23 cellular contexts compared by ENCODE assay signal in the genomic region with DNA sequence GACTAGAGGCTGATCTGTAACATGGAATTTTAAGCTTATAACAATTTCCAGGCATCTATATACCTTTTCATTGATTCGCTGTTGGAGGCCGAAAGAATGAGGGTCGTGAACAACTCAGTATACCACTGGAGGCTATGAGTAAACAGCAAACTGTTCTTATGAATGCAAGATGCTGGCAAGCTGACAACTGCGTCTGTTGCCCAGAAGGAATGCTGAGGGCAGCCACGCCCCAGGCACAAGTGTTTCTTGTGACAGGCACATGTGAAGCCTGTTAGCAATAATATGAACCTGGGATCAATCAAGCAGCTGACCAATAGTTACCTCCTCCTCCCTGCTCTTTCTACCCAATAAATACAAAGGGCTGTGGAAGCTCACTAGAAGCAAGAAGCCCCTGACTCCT. TPM values are rescaled to one million over a fixed set of nuclear protein-coding genes. Genes with fewer than 3 reads are reported as not detected.
DNase-seq lines count a peak whose midpoint lies in the region; ATAC-seq and TF ChIP-seq lines count a peak whose summit lies in the region.
"Had no signal": no experiment of that assay in that cellular context is flagged by ENCODE, and none has a peak within 500 bp of the region (broad histone marks: within the 10 kb centered on the region; RNA-seq: fewer than 3 reads in every experiment).

No MANE protein-coding gene starts in this region.

- no peaks in the 10 kb centered on the region for H3K9me3 ChIP-seq in PC-3 (ENCODE audit: low read length)
- H3K9me3 ChIP-seq in CD8-positive, alpha-beta memory T cell (ENCODE audit: low read length), result no peaks in the 10 kb centered on the region
- H3K9me3 ChIP-seq: gastrocnemius medialis, sigmoid colon had no signal

- H3K4me1 Mint-ChIP-seq in CD8-positive, alpha-beta memory T cell, result no peaks in the 10 kb centered on the region
- H3K4me1 Mint-ChIP-seq: activated B cell treated with CpG ODN at 0.5 μM for 24 hours, brain, nephron progenitor cell had no signal

- no peak overlapping the region for H3K4me2 ChIP-seq in PC-3 (ENCODE audit: low read length)

- H3K36me3 Mint-ChIP-seq in CD8-positive, alpha-beta memory T cell, result peaks cover 8 to 96% (median 38%) of the 10 kb centered on the region in 3 donors

- no peaks in the 10 kb centered on the region for H3K27me3 Mint-ChIP-seq in CD8-positive, alpha-beta memory T cell
- H3K27me3 Mint-ChIP-seq: activated B cell treated with CpG ODN at 0.5 μM for 24 hours; activated CD4-positive, alpha-beta memory T cell treated with anti-CD3 and anti-CD28 coated beads for 36 hours; activated naive CD8-positive, alpha-beta T cell treated with anti-CD3 and anti-CD28 coated beads, Interleukin-2, amount 50 U/mL, for 24 hours had no signal

- no peaks in the 10 kb centered on the region for H4K20me1 ChIP-seq in PC-3 (ENCODE audit: low read length)

- POLR2A ChIA-PET in PC-3 (lab: Charles Lee; ENCODE audit: unreplicated experiment), result no interaction called here
- POLR2A ChIA-PET in CD8-positive, alpha-beta memory T cell (lab: Charles Lee), result no interaction called here

- H3K9me2 ChIP-seq in PC-3 (replicated peaks; ENCODE audit: low read length), result no peaks in the 10 kb centered on the region

- H3K9me3 Mint-ChIP-seq in CD8-positive, alpha-beta memory T cell, result no peaks in the 10 kb centered on the region
- H3K9me3 Mint-ChIP-seq: activated B cell treated with CpG ODN at 0.5 μM for 24 hours; activated CD4-positive, alpha-beta memory T cell treated with anti-CD3 and anti-CD28 coated beads for 36 hours; activated naive CD8-positive, alpha-beta T cell treated with anti-CD3 and anti-CD28 coated beads, Interleukin-2, amount 50 U/mL, for 24 hours; brain; nephron progenitor cell had no signal

- peak; percentile 22; the same call in 1 of the 2 replicates for ATAC-seq in PC-3
- no peak for ATAC-seq in left cardiac atrium
- ATAC-seq: activated naive CD8-positive, alpha-beta T cell treated with anti-CD3 and anti-CD28 coated beads, Interleukin-2, amount 50 U/mL, for 24 hours; gastrocnemius medialis; Right ventricle myocardium inferior had no signal

- no peak for TF ChIP-seq CTCF in PC-3 (conservative IDR thresholded peaks at IDR 0.05; ENCODE audit: low read depth, low read length)

- no peak overlapping the region for H3K4me3 ChIP-seq in PC-3 (ENCODE audit: low read length)
- H3K4me3 ChIP-seq in CD8-positive, alpha-beta memory T cell (ENCODE audit: low read length), result no peak overlapping the region
- H3K4me3 ChIP-seq: gastrocnemius medialis, sigmoid colon had no signal

- no peaks in the 10 kb centered on the region for H3K79me2 ChIP-seq in PC-3 (ENCODE audit: low read length)
- H3K79me2 ChIP-seq: parathyroid adenoma had no signal

- H3K27ac Mint-ChIP-seq in CD8-positive, alpha-beta memory T cell, result peak overlapping the region in 1 of 8 donors; percentile 13
- H3K27ac Mint-ChIP-seq: activated B cell treated with CpG ODN at 0.5 μM for 24 hours; activated CD4-positive, alpha-beta memory T cell treated with anti-CD3 and anti-CD28 coated beads for 36 hours; activated naive CD8-positive, alpha-beta T cell treated with anti-CD3 and anti-CD28 coated beads, Interleukin-2, amount 50 U/mL, for 24 hours; nephron progenitor cell had no signal

- intact Hi-C loops in PC-3 (cut with micrococcal nuclease) (no loop called here), left cardiac atrium (cut with DNase I) (no loop called here)

- no peak overlapping the region for H3K4me3 Mint-ChIP-seq in CD8-positive, alpha-beta memory T cell
- H3K4me3 Mint-ChIP-seq: activated B cell treated with CpG ODN at 0.5 μM for 24 hours; activated CD4-positive, alpha-beta memory T cell treated with anti-CD3 and anti-CD28 coated beads for 36 hours; activated naive CD8-positive, alpha-beta T cell treated with anti-CD3 and anti-CD28 coated beads, Interleukin-2, amount 50 U/mL, for 24 hours; brain; nephron progenitor cell had no signal

- CTCF ChIA-PET in PC-3 (lab: Charles Lee), result interaction anchor here (0.6 kb wide), 1 partner anchor 195 kb away, joined by 3 read pairs; no protein-coding TSS in a partner anchor
- CTCF ChIA-PET in CD8-positive, alpha-beta memory T cell (lab: Charles Lee), result no interaction called here

- H3K27me3 ChIP-seq in PC-3 (ENCODE audit: low read length), result no peaks in the 10 kb centered on the region
- no peaks in the 10 kb centered on the region for H3K27me3 ChIP-seq in CD8-positive, alpha-beta memory T cell (ENCODE audit: insufficient read depth, low read length, poor library complexity, severe bottlenecking)
- H3K27me3 ChIP-seq: gastrocnemius medialis, sigmoid colon had no signal

- H3K9ac ChIP-seq in PC-3 (ENCODE audit: low read length), result no peak overlapping the region
- H3K9ac ChIP-seq: parathyroid adenoma had no signal

- H3K36me3 ChIP-seq in PC-3 (ENCODE audit: low read depth, low read length), result peaks cover 35% of the 10 kb centered on the region
- peaks cover 65% of the 10 kb centered on the region for H3K36me3 ChIP-seq in CD8-positive, alpha-beta memory T cell (ENCODE audit: insufficient read depth, low read length)

- BruUV-seq in PC-3 (replicated peaks; lab: Mats Ljungman, UMichigan), result no TSS peak

- DNase-seq in EH (ENCODE audit: low read depth) (peak; percentile 11), PC-3 (peak; percentile 47), fibroblast of the conjunctiva (ENCODE audit: low read depth) (peak; percentile 24), renal cortical epithelial cell (ENCODE audit: low read depth) (peak; percentile 29), left cardiac atrium (no peak), dermis blood vessel endothelial cell (no peak)
- DNase-seq in CD8-positive, alpha-beta memory T cell, result no peak
- DNase-seq: activated B cell treated with CpG ODN at 0.5 μM for 24 hours; activated CD4-positive, alpha-beta memory T cell treated with anti-CD3 and anti-CD28 coated beads for 36 hours; activated effector memory CD4-positive, alpha-beta T cell treated with anti-CD3 and anti-CD28 coated beads, Interleukin-2, amount 50 U/mL, for 16 hours; activated naive CD8-positive, alpha-beta T cell treated with anti-CD3 and anti-CD28 coated beads, Interleukin-2, amount 50 U/mL, for 24 hours; KBM-7; NCI-H1694; NCI-H748 treated with DMSO at 0.1 percent for 48 hours; nephron progenitor cell; sigmoid colon had no signal

- H3F3A ChIP-seq in PC-3 (ENCODE audit: low read length, unreplicated experiment), result no peaks in the 10 kb centered on the region

- no peak overlapping the region for H2AFZ ChIP-seq in PC-3 (ENCODE audit: low read length)
- H2AFZ ChIP-seq: parathyroid adenoma had no signal

- H3K27ac ChIP-seq in PC-3 (ENCODE audit: low read length), result no peak overlapping the region
- H3K27ac ChIP-seq in CD8-positive, alpha-beta memory T cell (ENCODE audit: low read depth, low read length), result no peak overlapping the region
- H3K27ac ChIP-seq: gastrocnemius medialis, parathyroid adenoma, sigmoid colon had no signal

- no peaks in the 10 kb centered on the region for H3K4me1 ChIP-seq in PC-3 (ENCODE audit: insufficient read depth, low read length)
- no peaks in the 10 kb centered on the region for H3K4me1 ChIP-seq in CD8-positive, alpha-beta memory T cell (ENCODE audit: insufficient read depth, low read length)
- H3K4me1 ChIP-seq: gastrocnemius medialis, parathyroid adenoma, sigmoid colon had no signal

RNA-seq across cellular contexts. Expression of a gene that starts 15.3 kb away (rescaled TPM):
- total RNA-seq in PC-3 (2014; rRNA removed) (136 and 146 TPM in 2 replicates), renal cortical epithelial cell (126 and 182 TPM in 2 replicates), left cardiac atrium (10 to 100 TPM; 40.6 to 50.3 TPM), dermis blood vessel endothelial cell (151 and 175 TPM in 2 replicates)
- 100 to 1,000 TPM in 1 of 2 experiments, 10 to 100 TPM in 1; 97.7 to 104 TPM for total RNA-seq in CD8-positive, alpha-beta memory T cell
- 103 TPM for polyA plus RNA-seq in CD8-positive, alpha-beta memory T cell

RNA-seq across cellular contexts. Expression of a gene that starts 39.1 kb away (rescaled TPM):
- total RNA-seq in PC-3 (2014; rRNA removed) (not detected in 2 replicates), renal cortical epithelial cell (not detected in 2 replicates), left cardiac atrium (not detected), dermis blood vessel endothelial cell (not detected in 2 replicates)
- total RNA-seq in CD8-positive, alpha-beta memory T cell, result not detected
- polyA plus RNA-seq in CD8-positive, alpha-beta memory T cell, result not detected
- total RNA-seq: activated B cell treated with CpG ODN at 0.5 μM for 24 hours; activated CD4-positive, alpha-beta memory T cell treated with anti-CD3 and anti-CD28 coated beads for 36 hours; gastrocnemius medialis; HT1080; kidney epithelial cell; OCI-LY7; Right ventricle myocardium inferior; sigmoid colon had no signal
- polyA plus RNA-seq: sigmoid colon had no signal

Comparison
In these comparisons a context has a peak if more than half of its experiments do, and no peak if none do; other contexts are left out.
1. DNase-seq: peak in EH (single experiment), PC-3 (single experiment), fibroblast of the conjunctiva (single experiment) and renal cortical epithelial cell (single experiment); none in left cardiac atrium (single experiment), CD8-positive, alpha-beta memory T cell (0 of 5) and dermis blood vessel endothelial cell (single experiment).